Comparison of ENCODE assay signal across 10 cellular contexts in genomic region chr4:87078987-87079469, GRCh38.
A peak's percentile ranks its signal among the peaks of the same experiment; 100 is the strongest.
DNase-seq lines count a peak whose midpoint lies in the region; ATAC-seq and TF ChIP-seq lines count a peak whose summit lies in the region.
"Had no signal": no experiment of that assay in that cellular context is flagged by ENCODE, and none has a peak within 500 bp of the region (broad histone marks: within the 10 kb centered on the region; RNA-seq: fewer than 3 reads in every experiment).

No MANE protein-coding gene starts in this region.

- peak overlapping the region; percentile 51 for H3K27ac ChIP-seq in neural progenitor cell
- H3K27ac ChIP-seq in vagina = peak overlapping the region; percentile 64

- no peaks in the 10 kb centered on the region for H3K9me3 Mint-ChIP-seq in neural progenitor cell

- peaks cover 8% of the 10 kb centered on the region for H3K4me1 Mint-ChIP-seq in neural progenitor cell

- TF ChIP-seq CTCF in fibroblast of pulmonary artery (IDR thresholded peaks at IDR 0.05; ENCODE audit: low read length, missing control alignments) (no peak), neural progenitor cell (IDR thresholded peaks at IDR 0.05) (no peak), vagina (IDR thresholded peaks at IDR 0.05) (no peak)

- no peak overlapping the region for H3K9ac ChIP-seq in neural progenitor cell

- H3K9me3 ChIP-seq in neural progenitor cell (ENCODE audit: low read depth) (no peaks in the 10 kb centered on the region), vagina (no peaks in the 10 kb centered on the region)

- no peak for TF ChIP-seq POLR2A in vagina (IDR thresholded peaks at IDR 0.05)

- no peaks in the 10 kb centered on the region for H3K27me3 Mint-ChIP-seq in neural progenitor cell (ENCODE audit: insufficient read depth, low read depth)

- H3K27me3 ChIP-seq in neural progenitor cell = no peaks in the 10 kb centered on the region
- no peaks in the 10 kb centered on the region for H3K27me3 ChIP-seq in vagina

- peaks cover 3% of the 10 kb centered on the region for H3K36me3 Mint-ChIP-seq in neural progenitor cell

- H3K4me3 ChIP-seq in fibroblast of pulmonary artery (replicated peaks; ENCODE audit: low read depth, low read length) (peak overlapping the region; percentile 5), neural progenitor cell (no peak overlapping the region), vagina (no peak overlapping the region)

- no peak overlapping the region for H3K4me2 ChIP-seq in neural progenitor cell

- no peak overlapping the region for H3K4me3 Mint-ChIP-seq in neural progenitor cell

- H3K36me3 ChIP-seq in neural progenitor cell (no peaks in the 10 kb centered on the region), vagina (no peaks in the 10 kb centered on the region)

- H3F3A ChIP-seq in neural progenitor cell (ENCODE audit: low read depth) = no peaks in the 10 kb centered on the region

- ATAC-seq in Right ventricle myocardium inferior = peak; percentile 81

- no peak overlapping the region for H2AFZ ChIP-seq in neural progenitor cell (replicated peaks)

- no peak for DNase-seq in Right ventricle myocardium inferior (ENCODE audit: missing footprints)
- no peak for DNase-seq in cardiac septum (ENCODE audit: low spot score)
- DNase-seq in fibroblast of pulmonary artery (ENCODE audit: low read depth) = peak; percentile 94
- no peak for DNase-seq in neural progenitor cell (ENCODE audit: low spot score)
- no peak for DNase-seq in vagina (ENCODE audit: extremely low spot score in 2 of 2)
- no peak for DNase-seq in NOMO-1 treated with DMSO at 0.1 percent for 48 hours (lab: John Stamatoyannopoulos, UW; ENCODE audit: unreplicated experiment)
- DNase-seq in SHP77 (lab: John Stamatoyannopoulos, UW) = no peak
- no peak for DNase-seq in COLO668 (lab: John Stamatoyannopoulos, UW; ENCODE audit: unreplicated experiment)
- DNase-seq: KG1, retina had no signal

- H3K79me2 ChIP-seq in neural progenitor cell (ENCODE audit: low read depth) = peaks cover 94% of the 10 kb centered on the region

- H3K27ac Mint-ChIP-seq in neural progenitor cell = no peak overlapping the region

- peaks cover 39% of the 10 kb centered on the region for H4K20me1 ChIP-seq in neural progenitor cell (ENCODE audit: low read depth)

- H3K4me1 ChIP-seq in neural progenitor cell = peaks cover 28% of the 10 kb centered on the region
- peaks cover 99% of the 10 kb centered on the region for H3K4me1 ChIP-seq in vagina

- intact Hi-C loops in Right ventricle myocardium inferior (cut with DNase I) = loop anchor here (5.0 kb wide), 2 partner anchors 52 to 72 kb away; no protein-coding TSS in a partner anchor
- intact Hi-C loops in cardiac septum (cut with DNase I) = loop anchor here (1.0 to 2.0 kb wide), 4 partner anchors 24 to 73 kb away; no protein-coding TSS in a partner anchor
- intact Hi-C loops in vagina (cut with DNase I) = no loop called here
